Comparison of ENCODE assay signal across 16 cellular contexts in genomic region chr4:23438764-23439163, GRCh38.
"Had no signal": no experiment of that assay in that cellular context is flagged by ENCODE, and none has a peak within 500 bp of the region (broad histone marks: within the 10 kb centered on the region; RNA-seq: fewer than 3 reads in every experiment).

No MANE protein-coding gene starts in this region.

- H3K27me3 Mint-ChIP-seq: activated CD8-positive, alpha-beta T cell treated with anti-CD3 and anti-CD28 coated beads for 36 hours; activated naive CD8-positive, alpha-beta T cell treated with anti-CD3 and anti-CD28 coated beads, Interleukin-2, amount 10 ng/mL, durations not matched to agents 7 days and 5 days; naive B cell had no signal

- H3K27ac Mint-ChIP-seq: activated CD8-positive, alpha-beta T cell treated with anti-CD3 and anti-CD28 coated beads for 36 hours; activated naive CD8-positive, alpha-beta T cell treated with anti-CD3 and anti-CD28 coated beads, Interleukin-2, amount 10 ng/mL, durations not matched to agents 7 days and 5 days; naive B cell; T-helper 1 cell treated with Interleukin-12 subunit alpha and Interleukin-12 subunit beta and Interleukin-4 antibody, amounts not matched to agents 30 μg/mL and 1 μg/mL, for 36 hours had no signal

- H3K36me3 ChIP-seq: gastroesophageal sphincter, right atrium auricular region, transverse colon, vagina had no signal

- H3K4me1 Mint-ChIP-seq: activated naive CD8-positive, alpha-beta T cell treated with anti-CD3 and anti-CD28 coated beads, Interleukin-2, amount 10 ng/mL, durations not matched to agents 7 days and 5 days; naive B cell had no signal

- H3K9me3 Mint-ChIP-seq: activated CD8-positive, alpha-beta T cell treated with anti-CD3 and anti-CD28 coated beads for 36 hours; activated naive CD8-positive, alpha-beta T cell treated with anti-CD3 and anti-CD28 coated beads, Interleukin-2, amount 10 ng/mL, durations not matched to agents 7 days and 5 days; T-helper 1 cell treated with Interleukin-12 subunit alpha and Interleukin-12 subunit beta and Interleukin-4 antibody, amounts not matched to agents 30 μg/mL and 1 μg/mL, for 36 hours had no signal

- H3K4me1 ChIP-seq: gastroesophageal sphincter, right atrium auricular region, transverse colon, vagina had no signal

- H3K4me3 Mint-ChIP-seq: activated CD8-positive, alpha-beta T cell treated with anti-CD3 and anti-CD28 coated beads for 36 hours; activated naive CD8-positive, alpha-beta T cell treated with anti-CD3 and anti-CD28 coated beads, Interleukin-2, amount 10 ng/mL, durations not matched to agents 7 days and 5 days; naive B cell; T-helper 1 cell treated with Interleukin-12 subunit alpha and Interleukin-12 subunit beta and Interleukin-4 antibody, amounts not matched to agents 30 μg/mL and 1 μg/mL, for 36 hours had no signal

- DNase-seq: activated CD4-positive, alpha-beta T cell treated with anti-CD3 and anti-CD28 coated beads for 4 hours; activated CD8-positive, alpha-beta T cell treated with anti-CD3 and anti-CD28 coated beads for 36 hours; activated naive CD8-positive, alpha-beta T cell treated with anti-CD3 and anti-CD28 coated beads, Interleukin-2, amount 10 ng/mL, durations not matched to agents 7 days and 5 days; activated T-cell treated with anti-CD3 and anti-CD28 coated beads, Interleukin-2, amount 50 U/mL, for 48 hours; aorta; mammary epithelial cell; naive B cell; stimulated activated CD4-positive, alpha-beta T cell treated with anti-CD3 and anti-CD28 coated beads, Interleukin-4, amount 100 ng/mL, for 4 hours; stimulated activated CD8-positive, alpha-beta memory T cell treated with anti-CD3 and anti-CD28 coated beads, Interleukin-4, amount 100 ng/mL, for 48 hours; stimulated activated naive CD4-positive, alpha-beta T cell treated with Interleukin-2 at 50 U/mL for 16 hours; substantia nigra; transverse colon had no signal

- H3K9me3 ChIP-seq: gastroesophageal sphincter, right atrium auricular region, transverse colon, vagina had no signal

- H3K27me3 ChIP-seq: gastroesophageal sphincter, right atrium auricular region, transverse colon, vagina had no signal

- H3K27ac ChIP-seq: gastroesophageal sphincter, right atrium auricular region, transverse colon, vagina had no signal

- H3K4me3 ChIP-seq: gastroesophageal sphincter, right atrium auricular region, transverse colon, vagina had no signal

- H3K36me3 Mint-ChIP-seq: activated naive CD8-positive, alpha-beta T cell treated with anti-CD3 and anti-CD28 coated beads, Interleukin-2, amount 10 ng/mL, durations not matched to agents 7 days and 5 days; naive B cell had no signal
